Comparison of ENCODE assay signal across 1 cellular context in the genomic region with DNA sequence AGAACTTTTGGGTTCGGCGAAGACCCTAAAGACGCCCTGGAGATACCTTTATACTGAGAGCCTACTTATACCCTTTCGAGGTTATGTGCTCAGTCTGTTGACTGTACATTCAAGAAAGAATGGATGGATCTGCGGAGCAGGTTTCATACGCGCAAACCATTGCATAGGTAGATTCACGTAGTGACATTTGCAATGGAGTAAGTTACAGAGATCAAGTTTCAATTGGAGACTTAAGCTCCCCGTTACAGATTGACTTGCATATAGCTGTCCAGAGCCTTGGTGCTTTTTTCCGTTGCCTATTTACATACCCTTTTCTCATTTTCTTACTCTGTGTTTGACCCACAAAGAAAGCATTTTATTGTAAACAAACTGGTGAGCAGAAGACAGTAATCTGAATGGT.
TF ChIP-seq lines count a peak whose summit lies in the region.

No MANE protein-coding gene starts in this region.

TF ChIP-seq in HepG2, 621 proteins besides CTCF, POLR2A, EP300 and RAD21:
- TF ChIP-seq, protein P1, sequence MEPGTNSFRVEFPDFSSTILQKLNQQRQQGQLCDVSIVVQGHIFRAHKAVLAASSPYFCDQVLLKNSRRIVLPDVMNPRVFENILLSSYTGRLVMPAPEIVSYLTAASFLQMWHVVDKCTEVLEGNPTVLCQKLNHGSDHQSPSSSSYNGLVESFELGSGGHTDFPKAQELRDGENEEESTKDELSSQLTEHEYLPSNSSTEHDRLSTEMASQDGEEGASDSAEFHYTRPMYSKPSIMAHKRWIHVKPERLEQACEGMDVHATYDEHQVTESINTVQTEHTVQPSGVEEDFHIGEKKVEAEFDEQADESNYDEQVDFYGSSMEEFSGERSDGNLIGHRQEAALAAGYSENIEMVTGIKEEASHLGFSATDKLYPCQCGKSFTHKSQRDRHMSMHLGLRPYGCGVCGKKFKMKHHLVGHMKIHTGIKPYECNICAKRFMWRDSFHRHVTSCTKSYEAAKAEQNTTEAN (CRISPR knock-in tag; conservative IDR thresholded peaks at IDR 0.05), result 0 out of 2 replicates have a peak, but pooled peaks have one; percentile 30
- TF ChIP-seq SIX1 (CRISPR knock-in tag; IDR thresholded peaks at IDR 0.05; ENCODE audit: borderline replicate concordance) (peak; percentile 80; the same call in 1 of the 2 replicates), TCF7L2 (IDR thresholded peaks at IDR 0.05; ENCODE audit: low read depth, low read length) (no peak), ZNF563 (CRISPR knock-in tag; IDR thresholded peaks at IDR 0.05) (no peak), ZNF768 (CRISPR knock-in tag; IDR thresholded peaks at IDR 0.05) (no peak), ZNF614 (CRISPR knock-in tag; IDR thresholded peaks at IDR 0.05; ENCODE audit: borderline replicate concordance) (0 out of 2 replicates have a peak, but pooled peaks have one; percentile 26), SIX4 (CRISPR knock-in tag; IDR thresholded peaks at IDR 0.05) (0 out of 2 replicates have a peak, but pooled peaks have one; percentile 38), NFYC (CRISPR knock-in tag; IDR thresholded peaks at IDR 0.05) (no peak), SSRP1 (CRISPR knock-in tag; IDR thresholded peaks at IDR 0.05) (peak; percentile 61; the same call in 1 of the 2 replicates)
- TF ChIP-seq, protein P2, sequence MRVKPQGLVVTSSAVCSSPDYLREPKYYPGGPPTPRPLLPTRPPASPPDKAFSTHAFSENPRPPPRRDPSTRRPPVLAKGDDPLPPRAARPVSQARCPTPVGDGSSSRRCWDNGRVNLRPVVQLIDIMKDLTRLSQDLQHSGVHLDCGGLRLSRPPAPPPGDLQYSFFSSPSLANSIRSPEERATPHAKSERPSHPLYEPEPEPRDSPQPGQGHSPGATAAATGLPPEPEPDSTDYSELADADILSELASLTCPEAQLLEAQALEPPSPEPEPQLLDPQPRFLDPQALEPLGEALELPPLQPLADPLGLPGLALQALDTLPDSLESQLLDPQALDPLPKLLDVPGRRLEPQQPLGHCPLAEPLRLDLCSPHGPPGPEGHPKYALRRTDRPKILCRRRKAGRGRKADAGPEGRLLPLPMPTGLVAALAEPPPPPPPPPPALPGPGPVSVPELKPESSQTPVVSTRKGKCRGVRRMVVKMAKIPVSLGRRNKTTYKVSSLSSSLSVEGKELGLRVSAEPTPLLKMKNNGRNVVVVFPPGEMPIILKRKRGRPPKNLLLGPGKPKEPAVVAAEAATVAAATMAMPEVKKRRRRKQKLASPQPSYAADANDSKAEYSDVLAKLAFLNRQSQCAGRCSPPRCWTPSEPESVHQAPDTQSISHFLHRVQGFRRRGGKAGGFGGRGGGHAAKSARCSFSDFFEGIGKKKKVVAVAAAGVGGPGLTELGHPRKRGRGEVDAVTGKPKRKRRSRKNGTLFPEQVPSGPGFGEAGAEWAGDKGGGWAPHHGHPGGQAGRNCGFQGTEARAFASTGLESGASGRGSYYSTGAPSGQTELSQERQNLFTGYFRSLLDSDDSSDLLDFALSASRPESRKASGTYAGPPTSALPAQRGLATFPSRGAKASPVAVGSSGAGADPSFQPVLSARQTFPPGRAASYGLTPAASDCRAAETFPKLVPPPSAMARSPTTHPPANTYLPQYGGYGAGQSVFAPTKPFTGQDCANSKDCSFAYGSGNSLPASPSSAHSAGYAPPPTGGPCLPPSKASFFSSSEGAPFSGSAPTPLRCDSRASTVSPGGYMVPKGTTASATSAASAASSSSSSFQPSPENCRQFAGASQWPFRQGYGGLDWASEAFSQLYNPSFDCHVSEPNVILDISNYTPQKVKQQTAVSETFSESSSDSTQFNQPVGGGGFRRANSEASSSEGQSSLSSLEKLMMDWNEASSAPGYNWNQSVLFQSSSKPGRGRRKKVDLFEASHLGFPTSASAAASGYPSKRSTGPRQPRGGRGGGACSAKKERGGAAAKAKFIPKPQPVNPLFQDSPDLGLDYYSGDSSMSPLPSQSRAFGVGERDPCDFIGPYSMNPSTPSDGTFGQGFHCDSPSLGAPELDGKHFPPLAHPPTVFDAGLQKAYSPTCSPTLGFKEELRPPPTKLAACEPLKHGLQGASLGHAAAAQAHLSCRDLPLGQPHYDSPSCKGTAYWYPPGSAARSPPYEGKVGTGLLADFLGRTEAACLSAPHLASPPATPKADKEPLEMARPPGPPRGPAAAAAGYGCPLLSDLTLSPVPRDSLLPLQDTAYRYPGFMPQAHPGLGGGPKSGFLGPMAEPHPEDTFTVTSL (CRISPR knock-in tag; IDR thresholded peaks at IDR 0.05; ENCODE audit: borderline replicate concordance), result peak; percentile 46; the same call in 1 of the 2 replicates
- TF ChIP-seq, protein P3, sequence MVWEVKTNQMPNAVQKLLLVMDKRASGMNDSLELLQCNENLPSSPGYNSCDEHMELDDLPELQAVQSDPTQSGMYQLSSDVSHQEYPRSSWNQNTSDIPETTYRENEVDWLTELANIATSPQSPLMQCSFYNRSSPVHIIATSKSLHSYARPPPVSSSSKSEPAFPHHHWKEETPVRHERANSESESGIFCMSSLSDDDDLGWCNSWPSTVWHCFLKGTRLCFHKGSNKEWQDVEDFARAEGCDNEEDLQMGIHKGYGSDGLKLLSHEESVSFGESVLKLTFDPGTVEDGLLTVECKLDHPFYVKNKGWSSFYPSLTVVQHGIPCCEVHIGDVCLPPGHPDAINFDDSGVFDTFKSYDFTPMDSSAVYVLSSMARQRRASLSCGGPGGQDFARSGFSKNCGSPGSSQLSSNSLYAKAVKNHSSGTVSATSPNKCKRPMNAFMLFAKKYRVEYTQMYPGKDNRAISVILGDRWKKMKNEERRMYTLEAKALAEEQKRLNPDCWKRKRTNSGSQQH (CRISPR knock-in tag; IDR thresholded peaks at IDR 0.05; ENCODE audit: low read depth), result peak; percentile 58; the same call in 1 of the 2 replicates
- TF ChIP-seq, protein P4, sequence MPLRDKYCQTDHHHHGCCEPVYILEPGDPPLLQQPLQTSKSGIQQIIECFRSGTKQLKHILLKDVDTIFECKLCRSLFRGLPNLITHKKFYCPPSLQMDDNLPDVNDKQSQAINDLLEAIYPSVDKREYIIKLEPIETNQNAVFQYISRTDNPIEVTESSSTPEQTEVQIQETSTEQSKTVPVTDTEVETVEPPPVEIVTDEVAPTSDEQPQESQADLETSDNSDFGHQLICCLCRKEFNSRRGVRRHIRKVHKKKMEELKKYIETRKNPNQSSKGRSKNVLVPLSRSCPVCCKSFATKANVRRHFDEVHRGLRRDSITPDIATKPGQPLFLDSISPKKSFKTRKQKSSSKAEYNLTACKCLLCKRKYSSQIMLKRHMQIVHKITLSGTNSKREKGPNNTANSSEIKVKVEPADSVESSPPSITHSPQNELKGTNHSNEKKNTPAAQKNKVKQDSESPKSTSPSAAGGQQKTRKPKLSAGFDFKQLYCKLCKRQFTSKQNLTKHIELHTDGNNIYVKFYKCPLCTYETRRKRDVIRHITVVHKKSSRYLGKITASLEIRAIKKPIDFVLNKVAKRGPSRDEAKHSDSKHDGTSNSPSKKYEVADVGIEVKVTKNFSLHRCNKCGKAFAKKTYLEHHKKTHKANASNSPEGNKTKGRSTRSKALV (CRISPR knock-in tag; IDR thresholded peaks at IDR 0.05), result peak; percentile 40; the same call in 1 of the 2 replicates
